ENCODE assay signal across 10 cellular contexts in the genomic region with DNA sequence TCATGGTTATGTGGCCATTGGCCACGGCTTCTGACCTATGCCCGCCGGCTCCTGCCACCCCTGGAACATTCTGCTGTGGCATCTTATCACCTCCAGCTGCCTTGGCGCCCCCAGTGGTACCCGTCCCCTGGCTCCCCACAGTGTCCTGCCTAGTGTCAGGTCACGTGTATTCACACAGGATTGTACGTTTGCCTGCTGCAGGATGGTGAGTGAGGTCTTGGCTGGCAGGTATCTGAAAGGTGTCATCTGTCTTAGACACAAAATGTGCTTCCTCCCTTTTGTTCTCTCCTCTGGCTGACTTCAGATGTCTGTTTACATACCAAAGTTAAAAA. TPM values are rescaled to one million over a fixed set of nuclear protein-coding genes. Genes with fewer than 3 reads are reported as not detected.
DNase-seq lines count a peak whose midpoint lies in the region; FAIRE-seq and TF ChIP-seq lines count a peak whose summit lies in the region.
"Had no signal": no experiment of that assay in that cellular context is flagged by ENCODE, and none has a peak within 500 bp of the region (broad histone marks: within the 10 kb centered on the region; RNA-seq: fewer than 3 reads in every experiment).

No MANE protein-coding gene starts in this region.

- H3K4me3 ChIP-seq in PC-9 (no peak overlapping the region), H1 (ENCODE audit: extremely low read depth in 1 of 4, insufficient read depth in 2 of 4, low read depth in 3 of 4, low read length in 4 of 4) (no peak overlapping the region)
- H3K4me3 ChIP-seq: ovary had no signal

- peak overlapping the region; percentile 84 for H2BK12ac ChIP-seq in H1 (ENCODE audit: low read depth, low read length)

- no TSS peak for BruUV-seq in PC-9 (replicated peaks; lab: Mats Ljungman, UMichigan)

- no peak overlapping the region for H3K4ac ChIP-seq in H1 (replicated peaks; ENCODE audit: insufficient read length, low read depth, low read length)

- H3K23me2 ChIP-seq in H1 (ENCODE audit: low read depth, low read length): no peaks in the 10 kb centered on the region; the same call in 1 of the 2 replicates

- POLR2A ChIA-PET in PC-9 (lab: Charles Lee; ENCODE audit: unreplicated experiment): no interaction called here
- POLR2A ChIA-PET in H1 (lab: Charles Lee; ENCODE audit: partially characterized antibody): interaction anchor here (0.8 to 1.3 kb wide), 3 partner anchors 22 to 72 kb away, joined by 4 read pairs; a partner anchor contains a TSS
- POLR2A ChIA-PET in HEK293T (lab: Yijun Ruan, JAX): no interaction called here

- intact Hi-C loops in CD14-positive monocyte (cut with micrococcal nuclease): no loop called here
- intact Hi-C loops in PC-9 (cut with micrococcal nuclease; ENCODE audit: unreplicated experiment): no loop called here

- H3K36me3 ChIP-seq in PC-9 (ENCODE audit: low read depth) (peaks cover 41% of the 10 kb centered on the region), H1 (ENCODE audit: control insufficient read depth in 2 of 4, insufficient read depth in 4 of 4, low read length in 3 of 4) (peaks cover 19 to 55% (median 34%) of the 10 kb centered on the region in 4 experiments)
- H3K36me3 ChIP-seq: ovary had no signal

- no peak overlapping the region for H2BK120ac ChIP-seq in H1 (replicated peaks; ENCODE audit: low read depth, low read length)

- H3K4me3 Mint-ChIP-seq in CD14-positive monocyte (no peak overlapping the region), nephron progenitor cell (no peak overlapping the region)

- H3K9me3 ChIP-seq in PC-9 (ENCODE audit: insufficient read depth, low read depth) (peaks cover 26% of the 10 kb centered on the region), H1 (ENCODE audit: insufficient read depth in 2 of 2, low read depth in 1 of 2, low read length in 1 of 2) (peaks cover 21 to 32% of the 10 kb centered on the region in 2 experiments)
- H3K9me3 ChIP-seq: ovary had no signal

- H3K18ac ChIP-seq in H1 (ENCODE audit: extremely low read depth, low read length): peak overlapping the region; percentile 19; the same call in 1 of the 2 replicates

- no peak overlapping the region for H3K4me2 ChIP-seq in PC-9
- H3K4me2 ChIP-seq in H1 (ENCODE audit: insufficient read depth in 1 of 2, low read depth in 2 of 2, low read length in 2 of 2): no peak overlapping the region

- no peak overlapping the region for H4K8ac ChIP-seq in H1 (ENCODE audit: extremely low read depth, insufficient read depth, low read length)

- peak overlapping the region in 2 of 4 experiments; percentile 13 to 28; a peak in 1 of 7 replicates for H3K9ac ChIP-seq in H1 (replicated peaks in 1 of 4; ENCODE audit: extremely low read depth in 1 of 4, low read depth in 3 of 4, low read length in 3 of 4)

- TF ChIP-seq POLR2A in H1 (IDR thresholded peaks at IDR 0.05; ENCODE audit: control extremely low read depth in 1 of 2, low read depth in 2 of 2, low read length in 2 of 2) (no peak), GM12891 (IDR thresholded peaks at IDR 0.05; ENCODE audit: low read depth, low read length) (no peak)

- no peak overlapping the region for H3K14ac ChIP-seq in H1 (ENCODE audit: insufficient read length)

- H2BK15ac ChIP-seq in H1 (ENCODE audit: low read length): peak overlapping the region; percentile 55; the same call in 1 of the 2 replicates

- H3K4me1 ChIP-seq in PC-9 (replicated peaks; ENCODE audit: insufficient read depth): no peaks in the 10 kb centered on the region
- no peaks in the 10 kb centered on the region for H3K4me1 ChIP-seq in H1 (replicated peaks in 1 of 4; ENCODE audit: control insufficient read depth in 3 of 4, insufficient read depth in 4 of 4, low read length in 3 of 4)

- 98% methylated on average over 7 of the region's 7 CpGs; no CpG with 5 or more reads in 1 of the 2 experiments for WGBS in H1 (ENCODE audit: extremely low coverage in 1 of 2, insufficient coverage in 1 of 2, insufficient read length in 1 of 2, insufficient replicate concordance in 2 of 2, low coverage in 1 of 2, low lambda C conversion rate in 2 of 2, missing lambda C conversion rate in 1 of 2), 2 experiments

- no peak overlapping the region for H4K91ac ChIP-seq in H1 (replicated peaks; ENCODE audit: insufficient read length, low read length)

- TF ChIP-seq CTCF in CD14-positive monocyte (IDR thresholded peaks at IDR 0.05) (no peak), PC-9 (conservative IDR thresholded peaks at IDR 0.05) (no peak), H1 (IDR thresholded peaks at IDR 0.05; ENCODE audit: control extremely low read depth in 1 of 3, insufficient read depth in 1 of 3, low read depth in 1 of 3, low read length in 3 of 3) (no peak), nephron progenitor cell (IDR thresholded peaks at IDR 0.05) (no peak)

- no peak overlapping the region for H2AFZ ChIP-seq in PC-9
- H2AFZ ChIP-seq in H1 (ENCODE audit: low read length): no peak overlapping the region

- H3K79me2 ChIP-seq in PC-9 (ENCODE audit: low read depth) (no peaks in the 10 kb centered on the region), H1 (ENCODE audit: control insufficient read depth in 1 of 2, insufficient read depth in 2 of 2, low read length in 2 of 2) (no peaks in the 10 kb centered on the region; a peak in 1 of 4 replicates)

- no peak for DNase-seq in CD14-positive monocyte (ENCODE audit: low spot score)
- no peak for DNase-seq in PC-9
- no peak for DNase-seq in H1 (ENCODE audit: low read depth in 1 of 2, low spot score in 2 of 2)
- DNase-seq in nephron progenitor cell: no peak
- DNase-seq in NCI-H446 treated with DMSO at 0.1 percent for 48 hours (lab: John Stamatoyannopoulos, UW): no peak
- no peak for DNase-seq in GDM1 (lab: John Stamatoyannopoulos, UW)
- DNase-seq in GM12891 (ENCODE audit: insufficient read length, low spot score): no peak
- no peak for DNase-seq in HEK293T (ENCODE audit: extremely low spot score)
- DNase-seq: NCI-H524 had no signal

- H4K20me1 ChIP-seq in PC-9 (ENCODE audit: insufficient read depth) (no peaks in the 10 kb centered on the region), H1 (replicated peaks in 1 of 2; ENCODE audit: control insufficient read depth in 1 of 2, insufficient read depth in 2 of 2, low read length in 2 of 2) (peaks cover 0 to 6% of the 10 kb centered on the region in 2 experiments)

- H3K56ac ChIP-seq in H1 (replicated peaks; ENCODE audit: insufficient read length, low read depth, low read length): no peak overlapping the region

- H3K9me3 Mint-ChIP-seq in CD14-positive monocyte (peaks cover 7 to 26% (median 17%) of the 10 kb centered on the region in 7 donors), nephron progenitor cell (peaks cover 16% of the 10 kb centered on the region)

- H2AK5ac ChIP-seq in H1 (ENCODE audit: low read depth, low read length): peak overlapping the region; percentile 97; the same call in 1 of the 2 replicates

- H3K23ac ChIP-seq in H1 (ENCODE audit: insufficient read length): no peak overlapping the region

- TF ChIP-seq RAD21 in H1 (IDR thresholded peaks at IDR 0.05 in 1 of 2, conservative IDR thresholded peaks at IDR 0.05 in 1 of 2; ENCODE audit: low read depth in 2 of 2, low read length in 2 of 2): no peak

- H3K27me3 ChIP-seq in PC-9 (ENCODE audit: insufficient read depth, low read depth): no peaks in the 10 kb centered on the region
- H3K27me3 ChIP-seq in H1 (replicated peaks in 1 of 4; ENCODE audit: control insufficient read depth in 3 of 4, extremely low read depth in 1 of 4, insufficient read depth in 3 of 4, low read length in 3 of 4): no peaks in the 10 kb centered on the region
- H3K27me3 ChIP-seq: ovary had no signal

- peaks cover 0 to 18% (median 0%) of the 10 kb centered on the region in 3 donors for H3K27me3 Mint-ChIP-seq in CD14-positive monocyte (ENCODE audit: low read depth in 3 of 3)
- H3K27me3 Mint-ChIP-seq in nephron progenitor cell (ENCODE audit: low read depth, poor library complexity): no peaks in the 10 kb centered on the region

- FAIRE-seq in H1 (lab: Jason Lieb, UNC) (no peak), GM12891 (lab: Jason Lieb, UNC) (no peak)

- no peak overlapping the region for H2BK20ac ChIP-seq in H1 (ENCODE audit: low read length)

- peaks cover 62% of the 10 kb centered on the region for H3F3A ChIP-seq in PC-9 (ENCODE audit: insufficient read depth, low read depth)

- no peaks in the 10 kb centered on the region for H3K9me2 ChIP-seq in PC-9 (ENCODE audit: insufficient read depth)

- peaks cover 58 to 81% of the 10 kb centered on the region in 2 donors for H3K36me3 Mint-ChIP-seq in CD14-positive monocyte
- H3K36me3 Mint-ChIP-seq in nephron progenitor cell (ENCODE audit: low read depth): peaks cover 75% of the 10 kb centered on the region

- peak overlapping the region; percentile 96 for H2BK5ac ChIP-seq in H1 (ENCODE audit: low read depth, low read length)

- H3K79me1 ChIP-seq in H1 (ENCODE audit: low read depth, low read length): no peaks in the 10 kb centered on the region; the same call in 1 of the 2 replicates

- TF ChIP-seq EP300 in H1 (IDR thresholded peaks at IDR 0.05; ENCODE audit: borderline replicate concordance in 1 of 2, low read depth in 2 of 2, low read length in 2 of 2): no peak

- H3K27ac ChIP-seq in PC-9 (peak overlapping the region; percentile 100), H1 (ENCODE audit: low read depth, low read length) (peak overlapping the region; percentile 92)

- H3K27ac Mint-ChIP-seq in CD14-positive monocyte (peak overlapping the region; percentile 82 to 94 (median 91)), nephron progenitor cell (peak overlapping the region; percentile 96)

- CTCF ChIA-PET in PC-9 (lab: Charles Lee) (no interaction called here), H1 (lab: Charles Lee; ENCODE audit: partially characterized antibody) (interaction anchor here (0.5 to 1.6 kb wide), 2 partner anchors 86 to 204 kb away, joined by 3 to 4 read pairs; no protein-coding TSS in a partner anchor), HEK293T (lab: Yijun Ruan, JAX) (no interaction called here)

- H3K4me1 Mint-ChIP-seq in CD14-positive monocyte (no peaks in the 10 kb centered on the region), nephron progenitor cell (no peaks in the 10 kb centered on the region)

- no peak overlapping the region for H4K5ac ChIP-seq in H1 (ENCODE audit: insufficient read length, low read depth, low read length)

RNA-seq across cellular contexts. Expression of a gene that starts 24.9 kb away (rescaled TPM):
- polyA plus RNA-seq in CD14-positive monocyte: not detected
- total RNA-seq in PC-9 (2021): 32.4 and 35.8 TPM in 2 replicates
- 69.9 and 76.0 TPM in 2 replicates for total RNA-seq in H1 (2021; fragmentation: NEBNext Ultra II Directional; extraction: Animal tissue kit (Norgen Biotek cat#: 25700))
- 92.6 and 128 TPM in 2 replicates for polyA plus RNA-seq in H1 (2011; rRNA removed)
- 67.3 TPM for polyA plus RNA-seq in H1 (2011; cell fraction: cytosol; rRNA removed)
- polyA plus RNA-seq in H1 (2011; cell fraction: nucleus; rRNA removed): 98.2 TPM
- 57.0 to 79.5 TPM (median 70.2 TPM) in 4 replicates for polyA plus RNA-seq in H1 (2012, experiment 1 of 2)
- polyA plus RNA-seq in H1 (2012, experiment 2 of 2): 80.6 TPM
- polyA plus RNA-seq in H1 (2013, experiment 1 of 2): 57.0 TPM
- 59.8 TPM for polyA plus RNA-seq in H1 (2013, experiment 2 of 2)
- polyA minus RNA-seq in H1 (2011; rRNA and poly(A)+ RNA removed): 32.9 and 39.2 TPM in 2 replicates
- 49.4 TPM for polyA minus RNA-seq in H1 (2011; cell fraction: cytosol; rRNA and poly(A)+ RNA removed)
- 43.7 TPM for polyA minus RNA-seq in H1 (2011; cell fraction: nucleus; rRNA and poly(A)+ RNA removed)
- polyA plus RNA-seq in GM12891 (2012; ENCODE audit: low read depth, missing spikeins): 5.0 TPM

RNA-seq across cellular contexts. Expression of a gene that starts 45.8 kb away (rescaled TPM):
- 10 to 100 TPM; 63.7 to 83.7 TPM for polyA plus RNA-seq in CD14-positive monocyte
- 59.6 and 66.9 TPM in 2 replicates for total RNA-seq in PC-9 (2021)
- total RNA-seq in H1 (2021; fragmentation: NEBNext Ultra II Directional; extraction: Animal tissue kit (Norgen Biotek cat#: 25700)): 48.3 and 53.0 TPM in 2 replicates
- 110 and 155 TPM in 2 replicates for polyA plus RNA-seq in H1 (2011; rRNA removed)
- polyA plus RNA-seq in H1 (2011; cell fraction: cytosol; rRNA removed): 106 TPM
- polyA plus RNA-seq in H1 (2011; cell fraction: nucleus; rRNA removed): 160 TPM
- 35.4 to 56.5 TPM (median 53.7 TPM) in 4 replicates for polyA plus RNA-seq in H1 (2012, experiment 1 of 2)
- polyA plus RNA-seq in H1 (2012, experiment 2 of 2): 59.8 TPM
- polyA plus RNA-seq in H1 (2013, experiment 1 of 2): 47.6 TPM
- polyA plus RNA-seq in H1 (2013, experiment 2 of 2): 46.6 TPM
- polyA minus RNA-seq in H1 (2011; rRNA and poly(A)+ RNA removed): 44.0 and 65.5 TPM in 2 replicates
- polyA minus RNA-seq in H1 (2011; cell fraction: cytosol; rRNA and poly(A)+ RNA removed): 40.0 TPM
- 30.4 TPM for polyA minus RNA-seq in H1 (2011; cell fraction: nucleus; rRNA and poly(A)+ RNA removed)
- 22.5 TPM for polyA plus RNA-seq in GM12891 (2012; ENCODE audit: low read depth, missing spikeins)
